Comparison of ENCODE assay signal across 9 cellular contexts in genomic region chr9:83999141-83999918, GRCh38.
"Had no signal": no experiment of that assay in that cellular context is flagged by ENCODE, and none has a peak within 500 bp of the region (broad histone marks: within the 10 kb centered on the region; RNA-seq: fewer than 3 reads in every experiment).

No MANE protein-coding gene starts in this region.

- H3K4me3 Mint-ChIP-seq: activated naive CD8-positive, alpha-beta T cell; immature natural killer cell; nephron; T-helper 1 cell treated with Interleukin-12 subunit alpha and Interleukin-12 subunit beta and Interleukin-4 antibody, amounts not matched to agents 30 μg/mL and 1 μg/mL, for 36 hours had no signal

- H3K27ac Mint-ChIP-seq: activated naive CD8-positive, alpha-beta T cell; immature natural killer cell; nephron; T-helper 1 cell treated with Interleukin-12 subunit alpha and Interleukin-12 subunit beta and Interleukin-4 antibody, amounts not matched to agents 30 μg/mL and 1 μg/mL, for 36 hours had no signal

- H3K9me3 Mint-ChIP-seq: immature natural killer cell; nephron; T-helper 1 cell treated with Interleukin-12 subunit alpha and Interleukin-12 subunit beta and Interleukin-4 antibody, amounts not matched to agents 30 μg/mL and 1 μg/mL, for 36 hours had no signal

- H3K9me3 ChIP-seq: thyroid gland had no signal

- H3K27me3 ChIP-seq: thyroid gland had no signal

- H3K4me1 ChIP-seq: thyroid gland had no signal

- H3K4me3 ChIP-seq: thyroid gland had no signal

- H3K27ac ChIP-seq: thyroid gland had no signal

- DNase-seq: activated T-cell treated with anti-CD3 and anti-CD28 coated beads, Interleukin-2, amount 50 U/mL, for 1 hour; glutamatergic neuron; immature natural killer cell; stimulated activated CD4-positive, alpha-beta T cell treated with anti-CD3 and anti-CD28 coated beads, Interleukin-4, amount 100 ng/mL, for 4 hours; thyroid gland had no signal

- H3K36me3 ChIP-seq: thyroid gland had no signal

- ATAC-seq: esophagus mucosa had no signal

- H3K27me3 Mint-ChIP-seq: activated naive CD8-positive, alpha-beta T cell had no signal
